In genomic region chr4:158056689-158057245, GRCh38 we compare ENCODE assay signal across 26 cellular contexts.
DNase-seq lines count a peak whose midpoint lies in the region; ATAC-seq and TF ChIP-seq lines count a peak whose summit lies in the region.
"Had no signal": no experiment of that assay in that cellular context is flagged by ENCODE, and none has a peak within 500 bp of the region (broad histone marks: within the 10 kb centered on the region; RNA-seq: fewer than 3 reads in every experiment).

No MANE protein-coding gene starts in this region.

- H3K27me3 Mint-ChIP-seq in activated T-helper 1 cell treated with anti-CD3 and anti-CD28 coated beads, Interleukin-12 subunit alpha, Interleukin-12 subunit beta, Interleukin-2, Interleukin-4 antibody, amounts not matched to agents 30 ng/mL and 10 ng/mL and 1 ng/mL, durations not matched to agents 14 hours and 24 hours and 36 hours (ENCODE audit: insufficient read depth), result no peaks in the 10 kb centered on the region
- H3K27me3 Mint-ChIP-seq: activated naive CD8-positive, alpha-beta T cell treated with anti-CD3 and anti-CD28 coated beads, Interleukin-2, amount 10 ng/mL, durations not matched to agents 7 days and 5 days; B cell; central memory CD8-positive, alpha-beta T cell had no signal

- no peak overlapping the region for H3K4me3 Mint-ChIP-seq in activated T-helper 1 cell treated with anti-CD3 and anti-CD28 coated beads, Interleukin-12 subunit alpha, Interleukin-12 subunit beta, Interleukin-2, Interleukin-4 antibody, amounts not matched to agents 30 ng/mL and 10 ng/mL and 1 ng/mL, durations not matched to agents 14 hours and 24 hours and 36 hours
- H3K4me3 Mint-ChIP-seq: activated naive CD8-positive, alpha-beta T cell treated with anti-CD3 and anti-CD28 coated beads, Interleukin-2, amount 10 ng/mL, durations not matched to agents 7 days and 5 days; B cell; CD8-positive, alpha-beta T cell; central memory CD8-positive, alpha-beta T cell had no signal

- H3K4me3 ChIP-seq in cardiac muscle cell (no peak overlapping the region), mesodermal cell (ENCODE audit: extremely low read depth, insufficient read depth, low read length, poor library complexity, severe bottlenecking) (no peak overlapping the region)
- H3K4me3 ChIP-seq: gastroesophageal sphincter, MG63, sigmoid colon, thoracic aorta had no signal

- in situ Hi-C loops in G401 (cut with HindIII; ENCODE audit: low sequenced_read_pairs), result no loop called here

- H3K27ac Mint-ChIP-seq in activated T-helper 1 cell treated with anti-CD3 and anti-CD28 coated beads, Interleukin-12 subunit alpha, Interleukin-12 subunit beta, Interleukin-2, Interleukin-4 antibody, amounts not matched to agents 30 ng/mL and 10 ng/mL and 1 ng/mL, durations not matched to agents 14 hours and 24 hours and 36 hours, result no peak overlapping the region
- H3K27ac Mint-ChIP-seq: activated naive CD8-positive, alpha-beta T cell treated with anti-CD3 and anti-CD28 coated beads, Interleukin-2, amount 10 ng/mL, durations not matched to agents 7 days and 5 days; B cell; CD8-positive, alpha-beta T cell had no signal

- H3K4me1 Mint-ChIP-seq in activated T-helper 1 cell treated with anti-CD3 and anti-CD28 coated beads, Interleukin-12 subunit alpha, Interleukin-12 subunit beta, Interleukin-2, Interleukin-4 antibody, amounts not matched to agents 30 ng/mL and 10 ng/mL and 1 ng/mL, durations not matched to agents 14 hours and 24 hours and 36 hours (ENCODE audit: low read depth), result no peaks in the 10 kb centered on the region
- H3K4me1 Mint-ChIP-seq: activated naive CD8-positive, alpha-beta T cell treated with anti-CD3 and anti-CD28 coated beads, Interleukin-2, amount 10 ng/mL, durations not matched to agents 7 days and 5 days; B cell; central memory CD8-positive, alpha-beta T cell had no signal

- no peaks in the 10 kb centered on the region for H3K36me3 ChIP-seq in cardiac muscle cell
- H3K36me3 ChIP-seq in mesodermal cell (ENCODE audit: control insufficient read depth, insufficient read depth, low read length), result no peaks in the 10 kb centered on the region
- H3K36me3 ChIP-seq: gastroesophageal sphincter, MG63, sigmoid colon, thoracic aorta had no signal

- TF ChIP-seq CTCF in cardiac muscle cell (IDR thresholded peaks at IDR 0.05; ENCODE audit: low read depth, low read length), result no peak

- no peaks in the 10 kb centered on the region for H3K27me3 ChIP-seq in cardiac muscle cell
- H3K27me3 ChIP-seq: gastroesophageal sphincter, MG63, sigmoid colon had no signal

- intact Hi-C loops in Right ventricle myocardium superior (cut with DNase I), result no loop called here
- intact Hi-C loops in cardiac septum (cut with DNase I), result loop anchor here (10.0 kb wide), 1 partner anchor 48 kb away; no protein-coding TSS in a partner anchor
- intact Hi-C loops in activated T-helper 1 cell treated with anti-CD3 and anti-CD28 coated beads, Interleukin-12 subunit alpha, Interleukin-12 subunit beta, Interleukin-2, Interleukin-4 antibody, amounts not matched to agents 30 ng/mL and 10 ng/mL and 1 ng/mL, durations not matched to agents 14 hours and 24 hours and 36 hours (cut with micrococcal nuclease), result no loop called here

- ATAC-seq in Right ventricle myocardium superior (ENCODE audit: poor library complexity), result peak; percentile 80
- ATAC-seq in GM18511 (IDR thresholded peaks at IDR 0.05; ENCODE audit: unreplicated experiment), result no peak
- ATAC-seq: CD8-positive, alpha-beta T cell; gastroesophageal sphincter; stimulated activated naive CD8-positive, alpha-beta T cell treated with anti-CD3 and anti-CD28 coated beads, Interleukin-15, Interleukin-2, amounts not matched to agents 100 U/mL and 50 U/mL, for 24 hours had no signal

- DNase-seq in Right ventricle myocardium superior (no peak), cardiac septum (ENCODE audit: low spot score) (no peak), cardiac muscle cell (ENCODE audit: low read depth in 1 of 2, low spot score in 1 of 2) (peak; percentile 42 to 53), G401 (ENCODE audit: low spot score) (no peak)
- DNase-seq in activated T-helper 1 cell treated with anti-CD3 and anti-CD28 coated beads, Interleukin-12 subunit alpha, Interleukin-12 subunit beta, Interleukin-2, Interleukin-4 antibody, amounts not matched to agents 30 ng/mL and 10 ng/mL and 1 ng/mL, durations not matched to agents 14 hours and 24 hours and 36 hours (ENCODE audit: low spot score), result no peak
- DNase-seq: activated CD4-positive, alpha-beta T cell treated with anti-CD3 and anti-CD28 coated beads for 4 hours; activated CD8-positive, alpha-beta memory T cell treated with anti-CD3 and anti-CD28 coated beads for 24 hours; activated gamma-delta T cell; activated naive CD8-positive, alpha-beta T cell treated with anti-CD3 and anti-CD28 coated beads, Interleukin-2, amount 10 ng/mL, durations not matched to agents 7 days and 5 days; activated T-cell treated with anti-CD3 and anti-CD28 coated beads, Interleukin-2, amount 50 U/mL, for 1 hour; CD8-positive, alpha-beta T cell; KBM-7; MG63; NCI-H1105 treated with DMSO at 0.1 percent for 48 hours; NCI-H1930; posterior cingulate gyrus; sigmoid colon; stimulated activated CD4-positive, alpha-beta T cell treated with anti-CD3 and anti-CD28 coated beads, Interleukin-15, amount 100 ng/mL, for 24 hours; stimulated activated naive CD8-positive, alpha-beta T cell treated with anti-CD3 and anti-CD28 coated beads, Interleukin-15, Interleukin-2, amounts not matched to agents 100 U/mL and 50 U/mL, for 24 hours had no signal

- H3K36me3 Mint-ChIP-seq in activated T-helper 1 cell treated with anti-CD3 and anti-CD28 coated beads, Interleukin-12 subunit alpha, Interleukin-12 subunit beta, Interleukin-2, Interleukin-4 antibody, amounts not matched to agents 30 ng/mL and 10 ng/mL and 1 ng/mL, durations not matched to agents 14 hours and 24 hours and 36 hours (ENCODE audit: low read depth), result no peaks in the 10 kb centered on the region
- H3K36me3 Mint-ChIP-seq: activated naive CD8-positive, alpha-beta T cell treated with anti-CD3 and anti-CD28 coated beads, Interleukin-2, amount 10 ng/mL, durations not matched to agents 7 days and 5 days; CD8-positive, alpha-beta T cell had no signal

- H3K4me1 ChIP-seq in cardiac muscle cell (ENCODE audit: low read depth), result peaks cover 10% of the 10 kb centered on the region
- peaks cover 12% of the 10 kb centered on the region for H3K4me1 ChIP-seq in mesodermal cell (ENCODE audit: control insufficient read depth, insufficient read depth, low read length, poor library complexity, severe bottlenecking)
- H3K4me1 ChIP-seq: gastroesophageal sphincter, sigmoid colon had no signal

- H3K27ac ChIP-seq in cardiac muscle cell, result peak overlapping the region; percentile 54
- peak overlapping the region; percentile 68 for H3K27ac ChIP-seq in mesodermal cell (ENCODE audit: low read depth, low read length, severe bottlenecking)
- H3K27ac ChIP-seq: gastroesophageal sphincter, sigmoid colon, thoracic aorta, VCaP had no signal

- no peaks in the 10 kb centered on the region for H3K9me3 Mint-ChIP-seq in activated T-helper 1 cell treated with anti-CD3 and anti-CD28 coated beads, Interleukin-12 subunit alpha, Interleukin-12 subunit beta, Interleukin-2, Interleukin-4 antibody, amounts not matched to agents 30 ng/mL and 10 ng/mL and 1 ng/mL, durations not matched to agents 14 hours and 24 hours and 36 hours
- H3K9me3 Mint-ChIP-seq: activated naive CD8-positive, alpha-beta T cell treated with anti-CD3 and anti-CD28 coated beads, Interleukin-2, amount 10 ng/mL, durations not matched to agents 7 days and 5 days; CD8-positive, alpha-beta T cell had no signal

- H3K9me3 ChIP-seq in cardiac muscle cell (ENCODE audit: low read depth) (no peaks in the 10 kb centered on the region), mesodermal cell (ENCODE audit: control insufficient read depth, low read length) (no peaks in the 10 kb centered on the region)
- H3K9me3 ChIP-seq: gastroesophageal sphincter, MG63, sigmoid colon, thoracic aorta had no signal

Comparison
In these comparisons a context has a peak if more than half of its experiments do, and no peak if none do; other contexts are left out.
1. DNase-seq: peak in cardiac muscle cell (2 of 2); none in Right ventricle myocardium superior (single experiment), cardiac septum (single experiment), G401 (single experiment) and activated T-helper 1 cell treated with anti-CD3 and anti-CD28 coated beads, Interleukin-12 subunit alpha, Interleukin-12 subunit beta, Interleukin-2, Interleukin-4 antibody, amounts not matched to agents 30 ng/mL and 10 ng/mL and 1 ng/mL, durations not matched to agents 14 hours and 24 hours and 36 hours (single experiment).